ENCODE assay signal across 15 cellular contexts in the genomic region with DNA sequence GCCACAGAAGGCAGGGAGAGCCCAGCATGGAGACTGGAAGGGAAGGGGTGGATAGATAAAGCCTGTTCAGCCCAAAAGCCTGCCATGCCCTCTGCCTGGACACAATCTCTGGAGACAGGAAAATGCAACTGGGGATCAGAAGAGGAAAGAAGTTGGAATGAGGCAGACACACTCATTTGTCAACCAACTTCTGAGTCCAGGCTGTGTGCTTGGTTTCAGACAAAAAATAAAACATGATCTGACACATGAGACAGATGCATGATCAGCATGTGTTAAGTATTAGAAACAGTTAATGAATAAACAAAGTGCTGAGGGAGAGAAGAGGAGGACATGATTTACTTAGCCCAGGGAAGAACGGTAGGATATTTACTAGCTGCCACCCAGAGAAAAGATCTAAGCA. TPM values are rescaled to one million over a fixed set of nuclear protein-coding genes. Genes with fewer than 3 reads are reported as not detected.
DNase-seq lines count a peak whose midpoint lies in the region; ATAC-seq and TF ChIP-seq lines count a peak whose summit lies in the region.
"Had no signal": no experiment of that assay in that cellular context is flagged by ENCODE, and none has a peak within 500 bp of the region (broad histone marks: within the 10 kb centered on the region; RNA-seq: fewer than 3 reads in every experiment).

No MANE protein-coding gene starts in this region.

- H3F3A ChIP-seq in neural progenitor cell (ENCODE audit: low read depth): peaks cover 7% of the 10 kb centered on the region

- ATAC-seq in GM18517 (IDR thresholded peaks at IDR 0.05; ENCODE audit: unreplicated experiment): no peak
- ATAC-seq in HG03045 (IDR thresholded peaks at IDR 0.05; ENCODE audit: unreplicated experiment): no peak

- H3K36me3 ChIP-seq in esophagus muscularis mucosa (peaks cover 12 to 39% (median 35%) of the 10 kb centered on the region in 4 donors), transverse colon (peaks cover 0 to 23% (median 9%) of the 10 kb centered on the region in 4 donors), neural progenitor cell (no peaks in the 10 kb centered on the region)

- no peak overlapping the region for H2AFZ ChIP-seq in neural progenitor cell (replicated peaks)
- H2AFZ ChIP-seq: PC-9 had no signal

- H3K36me3 Mint-ChIP-seq in neural progenitor cell: peaks cover 8% of the 10 kb centered on the region

- intact Hi-C loops in esophagus muscularis mucosa (cut with DNase I): no loop called here
- intact Hi-C loops in transverse colon (cut with DNase I; ENCODE audit: low total_unique reads): loop anchor here (10.0 kb wide), 1 partner anchor 294 kb away; no protein-coding TSS in a partner anchor

- no peak for TF ChIP-seq CTCF in WI38 (IDR thresholded peaks at IDR 0.05; ENCODE audit: low read depth, low read length)
- TF ChIP-seq CTCF in esophagus muscularis mucosa (IDR thresholded peaks at IDR 0.05): no peak
- TF ChIP-seq CTCF in transverse colon (IDR thresholded peaks at IDR 0.05): no peak
- no peak for TF ChIP-seq CTCF in neural progenitor cell (IDR thresholded peaks at IDR 0.05)

- H3K27ac Mint-ChIP-seq in neural progenitor cell: no peak overlapping the region

- 34% methylated on average over 1 of the region's 1 CpG for WGBS in esophagus muscularis mucosa
- WGBS in transverse colon (ENCODE audit: low coverage in 1 of 2), 2 donors: 67% methylated on average over 1 of the region's 1 CpG

- H3K4me3 ChIP-seq in WI38 (ENCODE audit: low read depth, low read length) (peak overlapping the region; percentile 2), esophagus muscularis mucosa (peak overlapping the region; percentile 47 to 57 (median 50)), transverse colon (peak overlapping the region in 3 of 4 donors; percentile 5 to 33 (median 18)), neural progenitor cell (no peak overlapping the region)
- H3K4me3 ChIP-seq: PC-9 had no signal

- H3K27me3 Mint-ChIP-seq in neural progenitor cell (ENCODE audit: insufficient read depth, low read depth): peaks cover 2% of the 10 kb centered on the region

- H3K9me3 Mint-ChIP-seq in neural progenitor cell: no peaks in the 10 kb centered on the region

- no peak overlapping the region for H3K4me3 Mint-ChIP-seq in neural progenitor cell

- peaks cover 7 to 34% (median 28%) of the 10 kb centered on the region in 4 donors for H3K4me1 ChIP-seq in esophagus muscularis mucosa
- H3K4me1 ChIP-seq in transverse colon: peaks cover 0 to 12% (median 3%) of the 10 kb centered on the region in 4 donors
- no peaks in the 10 kb centered on the region for H3K4me1 ChIP-seq in neural progenitor cell

- no peak for DNase-seq in esophagus muscularis mucosa (ENCODE audit: extremely low spot score)
- DNase-seq in myocyte (ENCODE audit: low read depth): peak; percentile 43
- DNase-seq in transverse colon: no peak
- DNase-seq in neural progenitor cell (ENCODE audit: low spot score): no peak
- DNase-seq: activated effector memory CD4-positive, alpha-beta T cell treated with anti-CD3 and anti-CD28 coated beads, Interleukin-2, amount 50 U/mL, for 16 hours; aorta; kidney glomerular epithelial cell; NCI-H1694 treated with DMSO at 0.1 percent for 48 hours; NCI-H524 treated with DMSO at 0.1 percent for 48 hours; PC-9 had no signal

- H3K27me3 ChIP-seq in esophagus muscularis mucosa (peaks cover 3 to 20% (median 8%) of the 10 kb centered on the region in 4 donors), transverse colon (peaks cover 20% of the 10 kb centered on the region), neural progenitor cell (no peaks in the 10 kb centered on the region)

- no peak overlapping the region for H3K9ac ChIP-seq in neural progenitor cell

- no peak overlapping the region for H3K4me2 ChIP-seq in neural progenitor cell
- H3K4me2 ChIP-seq: PC-9 had no signal

- H3K27ac ChIP-seq in esophagus muscularis mucosa (replicated peaks in 1 of 4) (peak overlapping the region; percentile 57 to 80 (median 72)), transverse colon (peak overlapping the region; percentile 41 to 85 (median 74)), neural progenitor cell (no peak overlapping the region)
- H3K27ac ChIP-seq: PC-9 had no signal

- TF ChIP-seq EP300 in esophagus muscularis mucosa (IDR thresholded peaks at IDR 0.05): no peak
- TF ChIP-seq EP300 in transverse colon (IDR thresholded peaks at IDR 0.05; ENCODE audit: low read depth): no peak

- peaks cover 6% of the 10 kb centered on the region for H3K4me1 Mint-ChIP-seq in neural progenitor cell

- H3K79me2 ChIP-seq in neural progenitor cell (ENCODE audit: low read depth): no peaks in the 10 kb centered on the region

- no peaks in the 10 kb centered on the region for H3K9me3 ChIP-seq in esophagus muscularis mucosa
- H3K9me3 ChIP-seq in transverse colon: no peaks in the 10 kb centered on the region
- H3K9me3 ChIP-seq in neural progenitor cell (ENCODE audit: low read depth): no peaks in the 10 kb centered on the region

- no peaks in the 10 kb centered on the region for H4K20me1 ChIP-seq in neural progenitor cell (ENCODE audit: low read depth)

- TF ChIP-seq POLR2A in esophagus muscularis mucosa (IDR thresholded peaks at IDR 0.05; ENCODE audit: low read depth): no peak
- TF ChIP-seq POLR2A in transverse colon (IDR thresholded peaks at IDR 0.05): no peak

- in situ Hi-C loops in transverse colon (cut with MboI; ENCODE audit: low pct_ligation_motif_present in 1 of 4, low pct_unique_long_range_greater_than_20kb in 1 of 4, low sequenced_read_pairs in 3 of 4): loop anchor here in 2 of 4 donors (25.0 kb wide), 2 partner anchors 276 to 301 kb away; partner anchors contain the start of gene SCGB1A1 (in 1 of the 2)

RNA-seq across cellular contexts. Expression of gene LRRN4CL, which starts 0.8 kb away (rescaled TPM):
- total RNA-seq in esophagus muscularis mucosa (10 to 100 TPM; 29.9 to 48.2 (median 39.2) TPM), myocyte (195 and 219 TPM in 2 replicates), transverse colon (10 to 100 TPM in 1 of 4 donors, 1 to 10 TPM in 3; 8.2 to 24.7 (median 9.0) TPM), neural progenitor cell (ENCODE audit: low replicate concordance) (0.40 TPM in 1 of 2 replicates, not detected in the other)
- polyA plus RNA-seq in myocyte (2012): 24.4 TPM
- total RNA-seq: Daoy had no signal
- polyA plus RNA-seq: CD14-positive monocyte had no signal

RNA-seq across cellular contexts. Expression of gene UBXN1, which starts 9.6 kb away (rescaled TPM):
- total RNA-seq in esophagus muscularis mucosa: 100 to 1,000 TPM; 192 to 277 (median 234) TPM
- 123 and 133 TPM in 2 replicates for total RNA-seq in myocyte
- 116 TPM for polyA plus RNA-seq in myocyte (2012)
- 100 to 1,000 TPM; 129 to 219 (median 142) TPM for total RNA-seq in transverse colon
- total RNA-seq in neural progenitor cell (ENCODE audit: low replicate concordance): 60.7 and 129 TPM in 2 replicates

RNA-seq across cellular contexts. Expression of gene LBHD1, which starts 16.4 kb away (rescaled TPM):
- total RNA-seq in esophagus muscularis mucosa: 1 to 10 TPM; 1.6 to 2.5 (median 1.7) TPM
- 4.5 and 5.0 TPM in 2 replicates for total RNA-seq in myocyte
- polyA plus RNA-seq in myocyte (2012): 4.8 TPM
- total RNA-seq in transverse colon: 10 to 100 TPM in 2 of 4 donors, 1 to 10 TPM in 2; 7.5 to 16.1 (median 10.1) TPM
- 3.4 and 4.0 TPM in 2 replicates for total RNA-seq in neural progenitor cell (ENCODE audit: low replicate concordance)

RNA-seq across cellular contexts. Expression of gene UQCC3, which starts 17.0 kb away (rescaled TPM):
- total RNA-seq in esophagus muscularis mucosa: 1 to 10 TPM; 6.3 to 7.5 (median 7.1) TPM
- 5.7 and 6.3 TPM in 2 replicates for total RNA-seq in myocyte
- polyA plus RNA-seq in myocyte (2012): 11.7 TPM
- total RNA-seq in transverse colon: 10 to 100 TPM in 3 of 4 donors, 1 to 10 TPM in 1; 6.4 to 26.2 (median 15.3) TPM
- 5.7 and 11.7 TPM in 2 replicates for total RNA-seq in neural progenitor cell (ENCODE audit: low replicate concordance)

RNA-seq across cellular contexts. Expression of gene BSCL2, which starts 18.7 kb away (rescaled TPM):
- total RNA-seq in esophagus muscularis mucosa: 10 to 100 TPM; 25.3 to 58.1 (median 39.2) TPM
- 40.8 and 49.8 TPM in 2 replicates for total RNA-seq in myocyte
- polyA plus RNA-seq in myocyte (2012): 82.1 TPM
- total RNA-seq in transverse colon: 100 to 1,000 TPM in 1 of 4 donors, 10 to 100 TPM in 3; 61.7 to 155 (median 75.7) TPM
- total RNA-seq in neural progenitor cell (ENCODE audit: low replicate concordance): 34.6 and 63.1 TPM in 2 replicates
